In the genomic region with DNA sequence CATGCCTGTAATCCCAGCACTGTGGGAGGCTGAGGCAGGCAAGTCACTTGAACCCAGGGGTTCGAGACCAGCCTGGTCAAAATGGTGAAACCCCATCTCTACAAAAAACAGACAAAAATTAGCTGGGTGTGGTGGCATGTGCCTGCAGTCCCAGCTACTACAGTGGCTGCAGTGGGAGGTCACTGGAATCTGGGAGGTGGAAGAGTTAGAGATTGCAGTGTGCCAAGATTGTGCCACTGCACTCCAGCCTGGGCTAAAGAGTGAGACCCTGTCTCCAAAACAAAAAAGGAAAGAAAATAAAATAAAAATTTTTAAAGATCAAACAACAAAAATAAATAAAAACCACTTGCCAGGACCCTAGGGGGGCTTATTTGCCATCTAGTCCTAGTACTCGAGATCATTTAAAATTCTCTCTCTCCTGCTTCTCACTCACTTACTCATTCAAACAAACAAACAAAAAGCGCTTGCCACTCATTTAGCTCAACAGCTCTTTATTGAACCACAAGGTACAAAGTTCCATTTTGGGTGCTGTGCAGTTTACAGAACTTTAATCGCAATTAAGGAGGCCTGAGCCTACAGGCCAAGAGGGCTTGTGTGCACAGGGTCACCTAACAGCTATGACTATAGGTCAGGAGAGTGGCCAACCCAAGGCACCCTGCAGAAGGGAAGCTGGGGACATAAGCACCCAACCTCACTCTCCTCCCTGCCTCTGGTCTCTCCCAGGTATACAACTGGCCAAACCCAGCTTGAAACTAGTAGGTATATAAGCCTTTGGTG, we compare ENCODE assay signal across 19 cellular contexts. TPM values are rescaled to one million over a fixed set of nuclear protein-coding genes. Genes with fewer than 3 reads are reported as not detected.
DNase-seq lines count a peak whose midpoint lies in the region; ATAC-seq and TF ChIP-seq lines count a peak whose summit lies in the region.
"Had no signal": no experiment of that assay in that cellular context is flagged by ENCODE, and none has a peak within 500 bp of the region (broad histone marks: within the 10 kb centered on the region; RNA-seq: fewer than 3 reads in every experiment).

No MANE protein-coding gene starts in this region.

- CTCF ChIA-PET in OCI-LY7 (lab: Charles Lee; ENCODE audit: unreplicated experiment) = no interaction called here

- no peak overlapping the region for H2AFZ ChIP-seq in hepatocyte
- H2AFZ ChIP-seq in OCI-LY7 (ENCODE audit: low read length) = no peak overlapping the region
- H2AFZ ChIP-seq: GM23248 had no signal

- 66% methylated on average over 4 of the region's 4 CpGs for WGBS in hepatocyte (ENCODE audit: low lambda C conversion rate, missing lambda C conversion rate)
- WGBS in transverse colon (ENCODE audit: low coverage in 1 of 2), 2 donors = 58 to 63% methylated on average over 1 to 4 of the region's 4 CpGs

- H3K4me3 ChIP-seq in hepatocyte (no peak overlapping the region), mucosa of descending colon (no peak overlapping the region), transverse colon (no peak overlapping the region), OCI-LY7 (ENCODE audit: low read depth, low read length, poor library complexity, severe bottlenecking) (no peak overlapping the region)
- H3K4me3 ChIP-seq: GM23248, HAP-1, K562 had no signal

- H3K9me3 ChIP-seq in hepatocyte (ENCODE audit: low read depth) (no peaks in the 10 kb centered on the region), mucosa of descending colon (no peaks in the 10 kb centered on the region), transverse colon (no peaks in the 10 kb centered on the region), OCI-LY7 (ENCODE audit: low read length) (no peaks in the 10 kb centered on the region)
- H3K9me3 ChIP-seq: HAP-1 had no signal

- H3K79me2 ChIP-seq in hepatocyte = no peaks in the 10 kb centered on the region
- H3K79me2 ChIP-seq in OCI-LY7 (ENCODE audit: insufficient read depth, low read depth, low read length) = no peaks in the 10 kb centered on the region

- no TSS peak for BruUV-seq in OCI-LY7 (replicated peaks; lab: Mats Ljungman, UMichigan)

- ATAC-seq in mucosa of descending colon = peak; percentile 50
- ATAC-seq: K562 had no signal

- intact Hi-C loops in mucosa of descending colon (cut with DNase I, micrococcal nuclease) = loop anchor here in 1 of 2 donors (10.0 kb wide), 1 partner anchor 236 kb away; no protein-coding TSS in a partner anchor
- intact Hi-C loops in transverse colon (cut with DNase I; ENCODE audit: low total_unique reads) = no loop called here
- intact Hi-C loops in OCI-LY7 (cut with micrococcal nuclease; ENCODE audit: unreplicated experiment) = no loop called here

- peaks cover 25% of the 10 kb centered on the region for H3K4me1 ChIP-seq in hepatocyte (ENCODE audit: insufficient read depth)
- H3K4me1 ChIP-seq in mucosa of descending colon (ENCODE audit: low read depth) = peaks cover 45% of the 10 kb centered on the region
- peaks cover 9 to 59% (median 42%) of the 10 kb centered on the region in 4 donors for H3K4me1 ChIP-seq in transverse colon
- no peaks in the 10 kb centered on the region for H3K4me1 ChIP-seq in OCI-LY7 (ENCODE audit: insufficient read depth, low read length, poor library complexity, severe bottlenecking)
- H3K4me1 ChIP-seq: HAP-1 had no signal

- in situ Hi-C loops in transverse colon (cut with MboI; ENCODE audit: low pct_ligation_motif_present in 1 of 4, low pct_unique_long_range_greater_than_20kb in 1 of 4, low sequenced_read_pairs in 3 of 4) = no loop called here

- H3K36me3 ChIP-seq in hepatocyte (replicated peaks; ENCODE audit: insufficient read depth, low read depth) (no peaks in the 10 kb centered on the region), mucosa of descending colon (ENCODE audit: low read depth) (no peaks in the 10 kb centered on the region), transverse colon (no peaks in the 10 kb centered on the region), OCI-LY7 (ENCODE audit: insufficient read depth, low read length) (no peaks in the 10 kb centered on the region)
- H3K36me3 ChIP-seq: HAP-1 had no signal

- H4K20me1 ChIP-seq in hepatocyte (ENCODE audit: insufficient read depth, poor library complexity, severe bottlenecking) (no peaks in the 10 kb centered on the region), OCI-LY7 (ENCODE audit: insufficient read depth, low read length) (no peaks in the 10 kb centered on the region)

- no peak for TF ChIP-seq POLR2A in transverse colon (IDR thresholded peaks at IDR 0.05)

- H3K9me2 ChIP-seq in hepatocyte (replicated peaks; ENCODE audit: insufficient read depth) (no peaks in the 10 kb centered on the region), OCI-LY7 (ENCODE audit: insufficient read depth, low read length) (no peaks in the 10 kb centered on the region)

- TF ChIP-seq CTCF in hepatocyte (IDR thresholded peaks at IDR 0.05; ENCODE audit: poor library complexity) (no peak), mucosa of descending colon (IDR thresholded peaks at IDR 0.05) (no peak), transverse colon (IDR thresholded peaks at IDR 0.05) (no peak), OCI-LY7 (conservative IDR thresholded peaks at IDR 0.05; ENCODE audit: low read length) (no peak)

- DNase-seq in LoVo (ENCODE audit: low spot score) (peak; percentile 66), hepatocyte (ENCODE audit: low spot score) (peak; percentile 41), mucosa of descending colon (peak in 2 of 3 donors; percentile 56 to 62), transverse colon (peak; percentile 53), NCI-H2227 (lab: John Stamatoyannopoulos, UW; ENCODE audit: unreplicated experiment) (no peak), OCI-LY7 (ENCODE audit: low spot score) (no peak)
- DNase-seq in activated CD4-positive, alpha-beta T cell treated with anti-CD3 and anti-CD28 coated beads, Interleukin-2, amount 50 U/mL, for 4 hours = no peak
- DNase-seq: ACHN, DND-41, GM23248, MV-4-11, NCI-H1694 treated with DMSO at 0.1 percent for 48 hours, NCI-H2107, NCI-H226, NCI-H524, NCI-H82 had no signal

- POLR2A ChIA-PET in OCI-LY7 (lab: Charles Lee) = interaction anchor here (0.6 kb wide), 2 partner anchors 16 to 1186 kb away, joined by 7 read pairs; no protein-coding TSS in a partner anchor

- no peaks in the 10 kb centered on the region for H3K27me3 ChIP-seq in hepatocyte
- H3K27me3 ChIP-seq in transverse colon = no peaks in the 10 kb centered on the region

- H3K4me2 ChIP-seq in hepatocyte (no peak overlapping the region), OCI-LY7 (ENCODE audit: low read length) (no peak overlapping the region)

- TF ChIP-seq EP300 in transverse colon (IDR thresholded peaks at IDR 0.05; ENCODE audit: low read depth) = no peak

- H3K27ac ChIP-seq in hepatocyte = no peak overlapping the region
- H3K27ac ChIP-seq in transverse colon = peak overlapping the region; percentile 79 to 85 (median 82)
- H3K27ac ChIP-seq in OCI-LY7 (ENCODE audit: low read depth, low read length, poor library complexity, severe bottlenecking) = no peak overlapping the region
- H3K27ac ChIP-seq: C4-2B, GM23248 had no signal

RNA-seq across cellular contexts. Expression of a gene that starts 4.4 kb away (rescaled TPM):
- total RNA-seq in hepatocyte = 0.64 and 2.3 TPM in 2 replicates
- polyA plus RNA-seq in hepatocyte = 0.81 and 1.4 TPM in 2 replicates
- total RNA-seq in mucosa of descending colon = 1 to 10 TPM; 2.3 to 5.3 (median 5.2) TPM
- total RNA-seq in transverse colon = 1 to 10 TPM in 2 of 4 donors, not detected in 2; 3.0 to 3.1 TPM
- total RNA-seq in OCI-LY7 (2014; rRNA removed; shearing (Covaris generic)) = 0.10 TPM in 1 of 2 replicates, not detected in the other
- total RNA-seq in OCI-LY7 (2022) = not detected in 2 replicates

RNA-seq across cellular contexts. Expression of a gene that starts 6.5 kb away (rescaled TPM):
- 68.2 and 89.4 TPM in 2 replicates for total RNA-seq in hepatocyte
- 54.9 and 72.6 TPM in 2 replicates for polyA plus RNA-seq in hepatocyte
- total RNA-seq in mucosa of descending colon = 10 to 100 TPM; 65.4 to 95.9 (median 86.6) TPM
- total RNA-seq in transverse colon = 100 to 1,000 TPM in 1 of 4 donors, 10 to 100 TPM in 3; 37.4 to 112 (median 64.4) TPM
- 52.6 and 56.5 TPM in 2 replicates for total RNA-seq in OCI-LY7 (2014; rRNA removed; shearing (Covaris generic))
- total RNA-seq in OCI-LY7 (2022) = 85.9 and 98.7 TPM in 2 replicates

Comparison
In these comparisons a context has a peak if more than half of its experiments do, and no peak if none do; other contexts are left out.
1. DNase-seq: peak in LoVo (single experiment), hepatocyte (single experiment), mucosa of descending colon (2 of 3) and transverse colon (single experiment); none in NCI-H2227 (single experiment), activated CD4-positive, alpha-beta T cell treated with anti-CD3 and anti-CD28 coated beads, Interleukin-2, amount 50 U/mL, for 4 hours (0 of 2) and OCI-LY7 (single experiment).
2. H3K27ac ChIP-seq: peak in transverse colon (4 of 4); none in hepatocyte (single experiment) and OCI-LY7 (single experiment).